In genomic region chr5:34930527-34930844, GRCh38 we compare ENCODE assay signal across 8 cellular contexts. TPM values are rescaled to one million over a fixed set of nuclear protein-coding genes. Genes with fewer than 3 reads are reported as not detected.
A peak's percentile ranks its signal among the peaks of the same experiment; 100 is the strongest.
DNase-seq lines count a peak whose midpoint lies in the region; ATAC-seq and TF ChIP-seq lines count a peak whose summit lies in the region.

No MANE protein-coding gene starts in this region.

- no peaks in the 10 kb centered on the region for H3K27me3 ChIP-seq in BLaER1

- peak overlapping the region; percentile 87 for H3K27ac ChIP-seq in BLaER1

- H3K4me3 ChIP-seq in BLaER1 (peak overlapping the region; percentile 94), choroid plexus epithelial cell (ENCODE audit: low read depth, low read length) (peak overlapping the region; percentile 80)

- H3K9ac ChIP-seq in BLaER1, result peak overlapping the region; percentile 94

- no peak for TF ChIP-seq CTCF in choroid plexus epithelial cell (conservative IDR thresholded peaks at IDR 0.05; ENCODE audit: low read depth, low read length)

- peaks cover 27% of the 10 kb centered on the region for H3K4me1 ChIP-seq in BLaER1

- peak overlapping the region; percentile 81 for H3K4me2 ChIP-seq in BLaER1

- ATAC-seq in HG03565 (IDR thresholded peaks at IDR 0.05; ENCODE audit: unreplicated experiment), result no peak

- H3K36me3 ChIP-seq in BLaER1, result peaks cover 47% of the 10 kb centered on the region

- peaks cover 54% of the 10 kb centered on the region for H4K20me1 ChIP-seq in BLaER1

- DNase-seq in LHCN-M2 (ENCODE audit: low read depth) (peak; percentile 8), choroid plexus epithelial cell (ENCODE audit: low read depth) (peak; percentile 59), myocyte (ENCODE audit: low read depth) (peak; percentile 26), NCI-H774 (lab: John Stamatoyannopoulos, UW) (no peak), T1000 (lab: John Stamatoyannopoulos, UW) (no peak), NCI-H345 (lab: John Stamatoyannopoulos, UW) (no peak)

- H3K9me3 ChIP-seq in BLaER1, result no peaks in the 10 kb centered on the region

RNA-seq across cellular contexts. Expression of gene DNAJC21, which starts 1.1 kb away (rescaled TPM):
- total RNA-seq in LHCN-M2 (2014; rRNA removed), result 18.9 and 23.6 TPM in 2 replicates
- polyA plus RNA-seq in LHCN-M2 (2012), result 16.0 TPM
- total RNA-seq in myocyte, result 31.9 and 37.8 TPM in 2 replicates
- 20.7 TPM for polyA plus RNA-seq in myocyte (2012)

RNA-seq across cellular contexts. Expression of gene BRIX1, which starts 15.0 kb away (rescaled TPM):
- 48.4 and 52.9 TPM in 2 replicates for total RNA-seq in LHCN-M2 (2014; rRNA removed)
- 11.7 TPM for polyA plus RNA-seq in LHCN-M2 (2012)
- 21.3 and 22.6 TPM in 2 replicates for total RNA-seq in myocyte
- polyA plus RNA-seq in myocyte (2012), result 9.6 TPM

RNA-seq across cellular contexts. Expression of gene RAD1, which starts 15.2 kb away (rescaled TPM):
- total RNA-seq in LHCN-M2 (2014; rRNA removed) (24.6 and 30.2 TPM in 2 replicates), myocyte (19.2 and 21.4 TPM in 2 replicates)
- polyA plus RNA-seq in LHCN-M2 (2012), result 18.9 TPM
- polyA plus RNA-seq in myocyte (2012), result 19.8 TPM

Comparison
In these comparisons a context has a peak if more than half of its experiments do, and no peak if none do; other contexts are left out.
1. DNase-seq: peak in LHCN-M2 (single experiment), choroid plexus epithelial cell (single experiment) and myocyte (single experiment); none in NCI-H774 (single experiment), T1000 (single experiment) and NCI-H345 (single experiment).